In the genomic region with DNA sequence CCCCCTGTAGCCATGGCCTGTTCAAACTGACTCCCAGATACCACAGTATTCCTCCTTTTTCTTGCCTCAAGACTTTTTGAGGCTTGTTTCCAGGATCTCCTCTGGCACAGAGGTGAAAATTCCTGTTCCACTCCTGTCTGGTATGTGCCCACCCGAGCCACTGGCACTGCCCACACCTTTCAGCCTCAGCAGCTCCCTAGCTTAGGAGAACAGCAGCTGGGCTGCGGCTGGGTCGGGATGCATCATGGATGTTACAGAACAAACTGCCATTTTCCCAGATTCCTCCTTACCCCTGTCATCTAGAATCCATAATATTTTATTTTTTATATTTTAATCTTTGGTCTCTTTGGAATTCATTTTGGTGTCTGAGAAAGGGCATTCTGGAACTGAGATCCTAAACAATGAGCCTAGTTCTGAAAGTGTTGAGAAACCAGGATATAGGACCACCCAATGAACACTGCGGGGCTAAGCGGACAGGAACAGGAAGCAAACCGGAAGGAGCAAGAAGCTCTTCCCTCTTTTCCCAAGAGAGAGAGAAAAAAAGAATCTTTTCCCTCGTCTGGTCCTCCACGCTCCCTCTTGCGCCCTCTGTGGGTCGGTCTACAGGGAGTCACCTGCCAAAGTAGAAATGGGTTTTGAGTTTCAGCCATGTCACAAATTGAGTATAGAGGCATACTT, we compare ENCODE assay signal across 8 cellular contexts. TPM values are rescaled to one million over a fixed set of nuclear protein-coding genes. Genes with fewer than 3 reads are reported as not detected.
A peak's percentile ranks its signal among the peaks of the same experiment; 100 is the strongest.
DNase-seq lines count a peak whose midpoint lies in the region; ATAC-seq, FAIRE-seq and TF ChIP-seq lines count a peak whose summit lies in the region.

No MANE protein-coding gene starts in this region.

- TF ChIP-seq CTCF in GM12864 (IDR thresholded peaks at IDR 0.05; ENCODE audit: low read depth, low read length, missing control alignments) (peak; percentile 86), astrocyte of the cerebellum (IDR thresholded peaks at IDR 0.05; ENCODE audit: low read depth, low read length, missing control alignments) (peak; percentile 91)

- no peaks in the 10 kb centered on the region for H3K36me3 ChIP-seq in small intestine (ENCODE audit: control insufficient read depth in 2 of 2, insufficient read depth in 2 of 2, low read length in 2 of 2)

- H3K9me3 ChIP-seq in small intestine (ENCODE audit: control insufficient read depth, low read depth): no peaks in the 10 kb centered on the region

- H3K36me3 Mint-ChIP-seq in T-helper 2 cell treated with Interferon-gamma antibody and Interleukin-4, amounts not matched to agents 5 μg/mL and 100 μg/mL, for 36 hours (ENCODE audit: low read depth): no peaks in the 10 kb centered on the region

- H3K4me1 ChIP-seq in small intestine (ENCODE audit: control insufficient read depth in 2 of 2, insufficient read depth in 1 of 2, low read depth in 1 of 2, low read length in 1 of 2): peaks cover 8 to 9% of the 10 kb centered on the region in 2 donors

- H3K9me3 Mint-ChIP-seq in T-helper 2 cell treated with Interferon-gamma antibody and Interleukin-4, amounts not matched to agents 5 μg/mL and 100 μg/mL, for 36 hours: no peaks in the 10 kb centered on the region

- FAIRE-seq in small intestine (lab: Jason Lieb, UNC): no peak

- H3K27me3 Mint-ChIP-seq in T-helper 2 cell treated with Interferon-gamma antibody and Interleukin-4, amounts not matched to agents 5 μg/mL and 100 μg/mL, for 36 hours (ENCODE audit: low read depth): peaks cover 13% of the 10 kb centered on the region

- no peak overlapping the region for H3K27ac Mint-ChIP-seq in T-helper 2 cell treated with Interferon-gamma antibody and Interleukin-4, amounts not matched to agents 5 μg/mL and 100 μg/mL, for 36 hours

- in situ Hi-C loops in astrocyte of the cerebellum (cut with HindIII; ENCODE audit: low sequenced_read_pairs): no loop called here

- H3K4me1 Mint-ChIP-seq in T-helper 2 cell treated with Interferon-gamma antibody and Interleukin-4, amounts not matched to agents 5 μg/mL and 100 μg/mL, for 36 hours (ENCODE audit: low read depth): peaks cover 15% of the 10 kb centered on the region

- no peak overlapping the region for H3K4me3 Mint-ChIP-seq in T-helper 2 cell treated with Interferon-gamma antibody and Interleukin-4, amounts not matched to agents 5 μg/mL and 100 μg/mL, for 36 hours

- DNase-seq in GM12864 (ENCODE audit: low read depth): peak; percentile 15
- peak; percentile 24 for DNase-seq in NCI-H1105 (lab: John Stamatoyannopoulos, UW)
- peak; percentile 34 for DNase-seq in T-helper 2 cell treated with Interferon-gamma antibody and Interleukin-4, amounts not matched to agents 5 μg/mL and 100 μg/mL, for 36 hours (ENCODE audit: low spot score)
- peak; percentile 49 for DNase-seq in astrocyte of the cerebellum (ENCODE audit: low read depth)
- peak; percentile 47 for DNase-seq in iPS DF 19.7 (ENCODE audit: low read depth, low spot score)
- DNase-seq in small intestine: peak; percentile 80

- 29 to 33% (median 30%) methylated on average over 10 of the region's 10 CpGs for WGBS in small intestine, 3 donors

- ATAC-seq in HG03095 (IDR thresholded peaks at IDR 0.05; ENCODE audit: unreplicated experiment): no peak
- no peak for ATAC-seq in GM21367 (IDR thresholded peaks at IDR 0.05; ENCODE audit: unreplicated experiment)

- H3K4me3 ChIP-seq in GM12864 (ENCODE audit: low read depth, low read length) (no peak overlapping the region), astrocyte of the cerebellum (ENCODE audit: low read depth, low read length) (no peak overlapping the region), small intestine (ENCODE audit: low read depth in 1 of 2, low read length in 2 of 2) (no peak overlapping the region)

- H3K27ac ChIP-seq in small intestine (ENCODE audit: low read depth in 1 of 2, low read length in 1 of 2): peak overlapping the region; percentile 71 to 84

- H3K27me3 ChIP-seq in small intestine (ENCODE audit: control insufficient read depth in 2 of 2, insufficient read depth in 2 of 2, low read length in 2 of 2): no peaks in the 10 kb centered on the region

RNA-seq across cellular contexts. Expression of a gene that starts 12.5 kb away (rescaled TPM):
- not detected for polyA plus RNA-seq in small intestine

RNA-seq across cellular contexts. Expression of a gene that starts 36.2 kb away (rescaled TPM):
- polyA plus RNA-seq in small intestine: under 1 TPM; 0.45 to 0.81 (median 0.54) TPM

RNA-seq across cellular contexts. Expression of a gene that starts 39.5 kb away (rescaled TPM):
- 10 to 100 TPM in 1 of 3 donors, 1 to 10 TPM in 2; 7.2 to 17.8 (median 7.8) TPM for polyA plus RNA-seq in small intestine

Comparison
In these comparisons a context has a peak if more than half of its experiments do, and no peak if none do; other contexts are left out.
1. DNase-seq: peak in every context shown above with its lines; median percentile 80 in small intestine; 49 in astrocyte of the cerebellum; 47 in iPS DF 19.7; 34 in T-helper 2 cell treated with Interferon-gamma antibody and Interleukin-4, amounts not matched to agents 5 μg/mL and 100 μg/mL, for 36 hours; 24 in NCI-H1105; 15 in GM12864.